Comparison of ENCODE assay signal across 11 cellular contexts in the genomic region with DNA sequence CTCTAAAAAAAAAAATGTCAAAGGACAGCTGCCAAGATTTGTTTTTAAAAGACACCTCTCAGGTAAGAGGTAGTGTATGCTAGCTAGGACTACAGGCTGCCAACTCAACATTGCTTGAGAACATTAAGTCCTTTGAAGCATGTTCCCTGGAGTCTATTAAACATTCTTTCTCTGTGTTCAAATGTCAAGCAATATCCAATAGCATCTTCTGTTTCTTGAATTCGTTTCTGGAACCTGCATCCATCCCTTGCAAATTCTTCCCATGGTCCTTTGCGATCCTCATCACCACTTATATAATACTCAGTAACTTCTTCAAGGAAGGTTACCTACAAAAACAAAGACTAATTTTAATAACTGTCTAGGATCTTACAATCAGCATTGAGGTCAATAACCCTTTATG. TPM values are rescaled to one million over a fixed set of nuclear protein-coding genes. Genes with fewer than 3 reads are reported as not detected.
DNase-seq lines count a peak whose midpoint lies in the region; ATAC-seq and TF ChIP-seq lines count a peak whose summit lies in the region.
"Had no signal": no experiment of that assay in that cellular context is flagged by ENCODE, and none has a peak within 500 bp of the region (broad histone marks: within the 10 kb centered on the region; RNA-seq: fewer than 3 reads in every experiment).

No MANE protein-coding gene starts in this region.

- peak overlapping the region; percentile 22 to 67 (median 23) for H3K27ac Mint-ChIP-seq in CD4-positive, CD25-positive, alpha-beta regulatory T cell
- H3K27ac Mint-ChIP-seq in IgD-negative memory B cell (peak overlapping the region in 1 of 3 donors; percentile 53), nephron progenitor cell (no peak overlapping the region)
- peak overlapping the region; percentile 27 for H3K27ac Mint-ChIP-seq in central memory CD8-positive, alpha-beta T cell (ENCODE audit: low read depth)

- DNase-seq in CD4-positive, CD25-positive, alpha-beta regulatory T cell = no peak
- no peak for DNase-seq in central memory CD8-positive, alpha-beta T cell (ENCODE audit: low spot score in 2 of 2)
- no peak for DNase-seq in nephron progenitor cell
- DNase-seq in A172 (ENCODE audit: low spot score) = no peak
- DNase-seq in left lung = no peak
- DNase-seq in Peyer's patch = no peak
- DNase-seq in HuH-7.5 (ENCODE audit: low spot score) = no peak
- DNase-seq: HCEC 1CT, kidney had no signal

- H3K9me3 ChIP-seq in CD4-positive, CD25-positive, alpha-beta regulatory T cell (ENCODE audit: control insufficient read depth in 2 of 2, low read length in 2 of 2) = no peaks in the 10 kb centered on the region
- H3K9me3 ChIP-seq in left lung (no peaks in the 10 kb centered on the region), Peyer's patch (no peaks in the 10 kb centered on the region)
- H3K9me3 ChIP-seq: SJSA1 had no signal

- intact Hi-C loops in left lung (cut with DNase I) = no loop called here

- peaks cover 25 to 45% (median 30%) of the 10 kb centered on the region in 4 donors for H3K4me1 Mint-ChIP-seq in CD4-positive, CD25-positive, alpha-beta regulatory T cell
- H3K4me1 Mint-ChIP-seq in IgD-negative memory B cell = peaks cover 16 to 26% (median 20%) of the 10 kb centered on the region in 3 donors
- H3K4me1 Mint-ChIP-seq in central memory CD8-positive, alpha-beta T cell = peaks cover 33% of the 10 kb centered on the region
- H3K4me1 Mint-ChIP-seq in nephron progenitor cell = peaks cover 35% of the 10 kb centered on the region

- peaks cover 41% of the 10 kb centered on the region for H3K4me1 ChIP-seq in CD4-positive, CD25-positive, alpha-beta regulatory T cell (ENCODE audit: control insufficient read depth, insufficient read depth, low read length, poor library complexity, severe bottlenecking)
- H3K4me1 ChIP-seq in left lung = peaks cover 12 to 35% of the 10 kb centered on the region in 2 donors
- peaks cover 0 to 25% (median 0%) of the 10 kb centered on the region in 4 donors for H3K4me1 ChIP-seq in Peyer's patch
- H3K4me1 ChIP-seq: SJSA1 had no signal

- H3K4me3 ChIP-seq in CD4-positive, CD25-positive, alpha-beta regulatory T cell (ENCODE audit: low read depth, low read length) = peak overlapping the region; percentile 100
- H3K4me3 ChIP-seq in left lung = peak overlapping the region in 1 of 2 donors; percentile 97
- peak overlapping the region in 2 of 4 donors; percentile 15 to 82 for H3K4me3 ChIP-seq in Peyer's patch
- H3K4me3 ChIP-seq: SJSA1 had no signal

- TF ChIP-seq CTCF in nephron progenitor cell (IDR thresholded peaks at IDR 0.05) (no peak), left lung (IDR thresholded peaks at IDR 0.05) (no peak), Peyer's patch (IDR thresholded peaks at IDR 0.05) (no peak)

- H3K36me3 Mint-ChIP-seq in CD4-positive, CD25-positive, alpha-beta regulatory T cell = peaks cover 32% of the 10 kb centered on the region
- H3K36me3 Mint-ChIP-seq in IgD-negative memory B cell = peaks cover 6% of the 10 kb centered on the region
- peaks cover 61% of the 10 kb centered on the region for H3K36me3 Mint-ChIP-seq in central memory CD8-positive, alpha-beta T cell (ENCODE audit: insufficient read depth)
- H3K36me3 Mint-ChIP-seq in nephron progenitor cell (ENCODE audit: low read depth) = peaks cover 31% of the 10 kb centered on the region

- no peaks in the 10 kb centered on the region for H3K9me3 Mint-ChIP-seq in CD4-positive, CD25-positive, alpha-beta regulatory T cell
- no peaks in the 10 kb centered on the region for H3K9me3 Mint-ChIP-seq in IgD-negative memory B cell
- no peaks in the 10 kb centered on the region for H3K9me3 Mint-ChIP-seq in central memory CD8-positive, alpha-beta T cell
- H3K9me3 Mint-ChIP-seq in nephron progenitor cell = no peaks in the 10 kb centered on the region

- peak overlapping the region; percentile 97 to 99 (median 98) for H3K4me3 Mint-ChIP-seq in CD4-positive, CD25-positive, alpha-beta regulatory T cell
- peak overlapping the region; percentile 33 to 99 (median 98) for H3K4me3 Mint-ChIP-seq in IgD-negative memory B cell
- peak overlapping the region; percentile 90 for H3K4me3 Mint-ChIP-seq in central memory CD8-positive, alpha-beta T cell
- peak overlapping the region; percentile 96 for H3K4me3 Mint-ChIP-seq in nephron progenitor cell

- H3K27me3 ChIP-seq in CD4-positive, CD25-positive, alpha-beta regulatory T cell (ENCODE audit: control insufficient read depth, insufficient read depth, low read length) = no peaks in the 10 kb centered on the region
- H3K27me3 ChIP-seq in left lung (no peaks in the 10 kb centered on the region), Peyer's patch (no peaks in the 10 kb centered on the region)
- H3K27me3 ChIP-seq: SJSA1 had no signal

- TF ChIP-seq POLR2A in Peyer's patch (IDR thresholded peaks at IDR 0.05) = no peak

- H3K27me3 Mint-ChIP-seq in CD4-positive, CD25-positive, alpha-beta regulatory T cell = no peaks in the 10 kb centered on the region
- H3K27me3 Mint-ChIP-seq in IgD-negative memory B cell (no peaks in the 10 kb centered on the region), nephron progenitor cell (ENCODE audit: low read depth, poor library complexity) (no peaks in the 10 kb centered on the region)
- no peaks in the 10 kb centered on the region for H3K27me3 Mint-ChIP-seq in central memory CD8-positive, alpha-beta T cell

- H3K36me3 ChIP-seq in CD4-positive, CD25-positive, alpha-beta regulatory T cell (ENCODE audit: control insufficient read depth, insufficient read depth, low read length) = peaks cover 58% of the 10 kb centered on the region
- H3K36me3 ChIP-seq in left lung (peaks cover 3 to 55% of the 10 kb centered on the region in 2 donors), Peyer's patch (peaks cover 0 to 49% (median 0%) of the 10 kb centered on the region in 3 donors)

- no peak for ATAC-seq in CD4-positive, CD25-positive, alpha-beta regulatory T cell (ENCODE audit: low read depth in 2 of 2)
- no peak for ATAC-seq in central memory CD8-positive, alpha-beta T cell (replicated peaks; ENCODE audit: extremely low read depth, poor library complexity, severe bottlenecking)
- ATAC-seq in left lung = no peak

- H3K27ac ChIP-seq in CD4-positive, CD25-positive, alpha-beta regulatory T cell (ENCODE audit: insufficient read depth, low read length, poor library complexity, severe bottlenecking) = peak overlapping the region; percentile 71
- H3K27ac ChIP-seq in left lung (no peak overlapping the region), Peyer's patch (no peak overlapping the region)
- H3K27ac ChIP-seq: SJSA1 had no signal

RNA-seq across cellular contexts. Expression of a gene that starts 5.6 kb away (rescaled TPM):
- total RNA-seq in CD4-positive, CD25-positive, alpha-beta regulatory T cell = 239 TPM
- polyA plus RNA-seq in CD4-positive, CD25-positive, alpha-beta regulatory T cell = 10 to 100 TPM; 13.2 to 24.2 (median 21.1) TPM
- 24.4 TPM for polyA plus RNA-seq in IgD-negative memory B cell
- total RNA-seq in A172 (2014; rRNA removed; shearing (Covaris generic)) = 27.8 and 34.5 TPM in 2 replicates
- 10 to 100 TPM; 35.7 to 53.0 TPM for total RNA-seq in left lung
- total RNA-seq in Peyer's patch = 10 to 100 TPM; 33.8 to 90.5 (median 72.3) TPM

RNA-seq across cellular contexts. Expression of a gene that starts 46.3 kb away (rescaled TPM):
- total RNA-seq in CD4-positive, CD25-positive, alpha-beta regulatory T cell = 0.17 TPM
- polyA plus RNA-seq in CD4-positive, CD25-positive, alpha-beta regulatory T cell = not detected
- polyA plus RNA-seq in IgD-negative memory B cell = 0.11 TPM
- 0.02 and 0.17 TPM in 2 replicates for total RNA-seq in A172 (2014; rRNA removed; shearing (Covaris generic))
- total RNA-seq in left lung = 10 to 100 TPM in 1 of 2 donors, 1 to 10 TPM in 1; 5.1 to 14.0 TPM
- 10 to 100 TPM; 57.3 to 91.6 (median 70.2) TPM for total RNA-seq in Peyer's patch
